ENCODE assay signal across 17 cellular contexts in the genomic region with DNA sequence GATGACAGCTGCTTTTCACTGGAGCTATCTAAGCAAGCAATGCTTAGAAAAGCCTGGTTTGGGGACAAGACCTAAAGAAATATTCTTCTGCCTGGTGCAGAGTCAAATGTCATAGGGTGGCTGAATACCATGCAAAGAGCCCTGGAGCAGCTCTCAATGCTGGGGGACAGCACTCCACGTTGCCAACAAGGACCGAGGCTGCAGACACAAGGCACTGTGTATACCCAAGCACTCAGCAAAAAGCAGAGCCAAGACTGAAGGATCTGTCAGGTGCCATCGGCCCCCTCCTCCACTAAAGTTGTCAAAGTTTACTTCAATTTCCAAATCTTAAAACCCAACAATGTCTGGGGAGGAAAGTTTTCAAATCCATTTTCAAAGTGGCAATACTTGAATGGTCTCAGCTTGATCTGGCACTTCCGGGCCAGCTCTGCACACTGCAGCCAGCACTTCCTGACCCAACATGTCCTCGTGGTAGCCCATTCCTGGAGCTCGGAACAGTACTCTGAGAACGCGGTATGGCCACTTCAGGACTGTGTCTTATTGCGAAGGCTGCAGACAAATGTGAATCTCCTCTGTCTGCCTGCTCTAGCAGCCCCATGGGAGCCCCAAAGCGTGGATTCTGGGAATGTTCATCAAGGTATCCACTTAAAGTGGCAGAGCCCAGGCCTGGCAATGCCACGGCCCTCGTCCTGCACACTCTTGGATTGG.
DNase-seq lines count a peak whose midpoint lies in the region; ATAC-seq, FAIRE-seq and TF ChIP-seq lines count a peak whose summit lies in the region.
"Had no signal": no experiment of that assay in that cellular context is flagged by ENCODE, and none has a peak within 500 bp of the region (broad histone marks: within the 10 kb centered on the region; RNA-seq: fewer than 3 reads in every experiment).

No MANE protein-coding gene starts in this region.

- H3K4me3 ChIP-seq in Caco-2 (ENCODE audit: low read depth, low read length), result no peak overlapping the region
- H3K4me3 ChIP-seq: A549 had no signal

- BruUV-seq in Caco-2 (replicated peaks; lab: Mats Ljungman, UMichigan), result no TSS peak

- DNase-seq in Caco-2, result peak in 1 of 2 experiments; percentile 24
- peak; percentile 24 for DNase-seq in left lobe of liver (ENCODE audit: low spot score)
- DNase-seq in erythroblast (lab: John Stamatoyannopoulos, UW), result no peak
- no peak for DNase-seq in GM19239 (ENCODE audit: insufficient read length, low spot score)
- DNase-seq: BE2C; CD8-positive, alpha-beta T cell; COR-L47; DND-41; GDM1; GOT3; H9 had no signal

- H3K36me3 Mint-ChIP-seq in Caco-2 (ENCODE audit: insufficient read depth, unreplicated experiment), result peaks cover 97% of the 10 kb centered on the region
- peaks cover 6% of the 10 kb centered on the region for H3K36me3 Mint-ChIP-seq in IgD-negative memory B cell
- H3K36me3 Mint-ChIP-seq in stimulated activated memory B cell treated with anti-CD40 and anti-IgM and Interleukin-4, amounts not matched to agents 10 μg/mL and 1 μg/mL and 100 μg/mL, for 72 hours, result peaks cover 61% of the 10 kb centered on the region
- H3K36me3 Mint-ChIP-seq: CD8-positive, alpha-beta T cell had no signal

- no peaks in the 10 kb centered on the region for H3K9me3 Mint-ChIP-seq in Caco-2 (ENCODE audit: unreplicated experiment)
- H3K9me3 Mint-ChIP-seq in IgD-negative memory B cell, result no peaks in the 10 kb centered on the region
- H3K9me3 Mint-ChIP-seq in stimulated activated memory B cell treated with anti-CD40 and anti-IgM and Interleukin-4, amounts not matched to agents 10 μg/mL and 1 μg/mL and 100 μg/mL, for 72 hours, result peaks cover 4% of the 10 kb centered on the region
- H3K9me3 Mint-ChIP-seq: CD8-positive, alpha-beta T cell; H9 had no signal

- TF ChIP-seq CTCF in Caco-2 (IDR thresholded peaks at IDR 0.05; ENCODE audit: insufficient read depth in 1 of 2, low read depth in 1 of 2, low read length in 1 of 2, severe bottlenecking in 1 of 2, unreplicated experiment in 1 of 2), result no peak

- no peak for ATAC-seq in left lobe of liver
- no peak for ATAC-seq in stimulated activated memory B cell treated with anti-CD40 and anti-IgM and Interleukin-4, amounts not matched to agents 10 μg/mL and 1 μg/mL and 100 μg/mL, for 72 hours
- no peak for ATAC-seq in HG02759 (IDR thresholded peaks at IDR 0.05; ENCODE audit: unreplicated experiment)
- ATAC-seq: CD8-positive, alpha-beta T cell had no signal

- no peaks in the 10 kb centered on the region for H3K9me3 ChIP-seq in Caco-2
- H3K9me3 ChIP-seq: A549, BE2C had no signal

- peaks cover 7% of the 10 kb centered on the region for H3K36me3 ChIP-seq in Caco-2 (ENCODE audit: control insufficient read depth, insufficient read depth, low read length)
- H3K36me3 ChIP-seq: BE2C had no signal

- H3K4me1 Mint-ChIP-seq in Caco-2 (ENCODE audit: low read depth, unreplicated experiment) (peaks cover 41% of the 10 kb centered on the region), IgD-negative memory B cell (peaks cover 9 to 14% (median 9%) of the 10 kb centered on the region in 3 donors)
- H3K4me1 Mint-ChIP-seq in stimulated activated memory B cell treated with anti-CD40 and anti-IgM and Interleukin-4, amounts not matched to agents 10 μg/mL and 1 μg/mL and 100 μg/mL, for 72 hours, result peaks cover 12% of the 10 kb centered on the region
- H3K4me1 Mint-ChIP-seq: H9 had no signal

- no peaks in the 10 kb centered on the region for H3K27me3 ChIP-seq in Caco-2 (replicated peaks; ENCODE audit: control insufficient read depth, insufficient read depth, low read length)
- H3K27me3 ChIP-seq: BE2C had no signal

- intact Hi-C loops in Caco-2 (cut with micrococcal nuclease; ENCODE audit: unreplicated experiment), result loop anchor here (10.0 kb wide), 1 partner anchor 125 kb away; no protein-coding TSS in a partner anchor

- FAIRE-seq in GM19239 (lab: Jason Lieb, UNC), result no peak
- FAIRE-seq: A549, GM12892 had no signal

- H3K4me1 ChIP-seq in Caco-2, result peaks cover 17% of the 10 kb centered on the region
- H3K4me1 ChIP-seq: BE2C had no signal

- H3K27ac Mint-ChIP-seq in Caco-2 (ENCODE audit: unreplicated experiment) (peak overlapping the region; percentile 6), IgD-negative memory B cell (peak overlapping the region in 2 of 3 donors; percentile 5 to 34)
- H3K27ac Mint-ChIP-seq in stimulated activated memory B cell treated with anti-CD40 and anti-IgM and Interleukin-4, amounts not matched to agents 10 μg/mL and 1 μg/mL and 100 μg/mL, for 72 hours, result peak overlapping the region; percentile 65
- H3K27ac Mint-ChIP-seq: CD8-positive, alpha-beta T cell had no signal

- no peak overlapping the region for H3K4me3 Mint-ChIP-seq in Caco-2 (ENCODE audit: unreplicated experiment)
- peak overlapping the region in 2 of 4 donors; percentile 38 to 51 for H3K4me3 Mint-ChIP-seq in IgD-negative memory B cell
- no peak overlapping the region for H3K4me3 Mint-ChIP-seq in stimulated activated memory B cell treated with anti-CD40 and anti-IgM and Interleukin-4, amounts not matched to agents 10 μg/mL and 1 μg/mL and 100 μg/mL, for 72 hours
- H3K4me3 Mint-ChIP-seq: CD14-positive monocyte; CD8-positive, alpha-beta T cell; H9 had no signal

- H3K27me3 Mint-ChIP-seq in Caco-2 (ENCODE audit: insufficient read depth, unreplicated experiment) (no peaks in the 10 kb centered on the region), IgD-negative memory B cell (no peaks in the 10 kb centered on the region)
- no peaks in the 10 kb centered on the region for H3K27me3 Mint-ChIP-seq in stimulated activated memory B cell treated with anti-CD40 and anti-IgM and Interleukin-4, amounts not matched to agents 10 μg/mL and 1 μg/mL and 100 μg/mL, for 72 hours

- TF ChIP-seq POLR2A in erythroblast (IDR thresholded peaks at IDR 0.05; ENCODE audit: low read length), result no peak

- CTCF ChIA-PET in Caco-2 (lab: Charles Lee), result no interaction called here

- POLR2A ChIA-PET in Caco-2 (lab: Charles Lee), result no interaction called here

Comparison
In these comparisons a context has a peak if more than half of its experiments do, and no peak if none do; other contexts are left out.
1. H3K27ac Mint-ChIP-seq: peak in every context shown above with its lines; median percentile 65 in stimulated activated memory B cell treated with anti-CD40 and anti-IgM and Interleukin-4, amounts not matched to agents 10 μg/mL and 1 μg/mL and 100 μg/mL, for 72 hours; 20 in IgD-negative memory B cell; 6 in Caco-2.